2 cellular contexts compared by ENCODE assay signal in genomic region chr7:96720843-96721242, GRCh38.
TF ChIP-seq lines count a peak whose summit lies in the region.

No MANE protein-coding gene starts in this region.

TF ChIP-seq in HepG2, 621 proteins besides CTCF, POLR2A, EP300 and RAD21:
- TF ChIP-seq MIER3 (CRISPR knock-in tag; IDR thresholded peaks at IDR 0.05; ENCODE audit: borderline replicate concordance) = no peak
- TF ChIP-seq CEBPB (IDR thresholded peaks at IDR 0.05; ENCODE audit: borderline replicate concordance, low read depth, low read length) = peak; percentile 24; the same call in 1 of the 2 replicates
- TF ChIP-seq ZBTB20 (CRISPR knock-in tag; IDR thresholded peaks at IDR 0.05; ENCODE audit: borderline replicate concordance, low read depth) = no peak

TF ChIP-seq in K562, 482 proteins besides CTCF, POLR2A, EP300 and RAD21 (continues in another document):
- TF ChIP-seq ZBTB40 (IDR thresholded peaks at IDR 0.05) (peak; percentile 36; the same call in 1 of the 2 replicates), ZBTB40 (CRISPR knock-in tag; IDR thresholded peaks at IDR 0.05) (no peak), ATF7 (IDR thresholded peaks at IDR 0.05) (peak; percentile 85), MAFF (IDR thresholded peaks at IDR 0.05; ENCODE audit: low read length) (no peak), ATF4 (CRISPR knock-in tag; IDR thresholded peaks at IDR 0.05) (peak; percentile 68; the same call in 1 of the 2 replicates), BRF2 (IDR thresholded peaks at IDR 0.05; ENCODE audit: borderline replicate concordance, insufficient read depth, insufficient read length) (no peak), BDP1 (IDR thresholded peaks at IDR 0.05; ENCODE audit: insufficient read depth, insufficient read length) (no peak), ZNF586 (CRISPR knock-in tag; conservative IDR thresholded peaks at IDR 0.05) (no peak), MYC (IDR thresholded peaks at IDR 0.05; ENCODE audit: low read depth, low read length) (no peak), MYC (CRISPR knock-in tag; IDR thresholded peaks at IDR 0.05; ENCODE audit: borderline replicate concordance, low read depth) (no peak), NFIX (CRISPR knock-in tag; IDR thresholded peaks at IDR 0.05; ENCODE audit: low read depth) (peak; percentile 35; the same call in 1 of the 2 replicates), SUPT5H (IDR thresholded peaks at IDR 0.05) (no peak), FOXP4 (CRISPR knock-in tag; IDR thresholded peaks at IDR 0.05; ENCODE audit: borderline replicate concordance) (no peak), BRD4 (IDR thresholded peaks at IDR 0.05) (no peak), CXXC5 (CRISPR knock-in tag; IDR thresholded peaks at IDR 0.05) (0 out of 2 replicates have a peak, but pooled peaks have one; percentile 18), ZNF232 (CRISPR knock-in tag; IDR thresholded peaks at IDR 0.05) (no peak), ZNF830 (CRISPR knock-in tag; IDR thresholded peaks at IDR 0.05) (no peak), ATF3 (IDR thresholded peaks at IDR 0.05) (peak; percentile 89), ATF3 (CRISPR knock-in tag; conservative IDR thresholded peaks at IDR 0.05) (no peak), ZFP30 (CRISPR knock-in tag; IDR thresholded peaks at IDR 0.05; ENCODE audit: borderline replicate concordance) (no peak), IRF9 (tag; IDR thresholded peaks at IDR 0.05) (no peak), E2F5 (CRISPR knock-in tag; IDR thresholded peaks at IDR 0.05) (no peak), KLF16 (IDR thresholded peaks at IDR 0.05) (no peak), ZNF75A (CRISPR knock-in tag; IDR thresholded peaks at IDR 0.05) (no peak), FOXM1 (IDR thresholded peaks at IDR 0.05; ENCODE audit: low read depth) (no peak), FOXM1 (CRISPR knock-in tag; IDR thresholded peaks at IDR 0.05; ENCODE audit: low read depth) (no peak), MEIS2 (IDR thresholded peaks at IDR 0.05; ENCODE audit: partially characterized antibody) (peak; percentile 33), RUNX1 (IDR thresholded peaks at IDR 0.05; ENCODE audit: low read depth) (no peak), SMAD2 (IDR thresholded peaks at IDR 0.05; ENCODE audit: low read depth, low read length) (no peak), CEBPB (tag; IDR thresholded peaks at IDR 0.05) (peak; percentile 75), POU5F1 (IDR thresholded peaks at IDR 0.05; ENCODE audit: borderline replicate concordance, low read depth, low read length, partially characterized antibody) (no peak), HLTF (IDR thresholded peaks at IDR 0.05) (no peak), ZNF175 (CRISPR knock-in tag; IDR thresholded peaks at IDR 0.05; ENCODE audit: low read depth) (peak; percentile 33; the same call in 1 of the 2 replicates), TBP (optimal IDR thresholded peaks at IDR 0.05; ENCODE audit: low read depth, low read length) (no peak), NFIC (IDR thresholded peaks at IDR 0.05) (peak; percentile 87), ZBTB11 (CRISPR knock-in tag; IDR thresholded peaks at IDR 0.05) (no peak), ZNF280A (IDR thresholded peaks at IDR 0.05; ENCODE audit: low read depth, partially characterized antibody) (no peak)
